Comparison of ENCODE assay signal across 26 cellular contexts in the genomic region with DNA sequence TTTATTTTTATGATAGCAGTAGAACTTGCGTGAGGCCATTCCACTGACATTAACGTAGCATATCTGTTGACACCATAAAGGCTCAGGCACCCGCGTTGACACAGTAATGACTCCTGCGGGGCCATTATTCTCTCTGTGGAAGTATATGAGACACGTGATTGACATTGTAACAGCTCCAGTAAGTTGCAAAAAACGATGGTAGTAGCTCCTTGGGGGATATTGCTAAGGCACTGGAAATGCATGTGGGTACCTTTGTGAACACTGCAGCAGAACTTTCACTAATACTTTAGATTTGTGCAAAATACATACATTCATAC.
DNase-seq lines count a peak whose midpoint lies in the region; ATAC-seq, FAIRE-seq and TF ChIP-seq lines count a peak whose summit lies in the region.
"Had no signal": no experiment of that assay in that cellular context is flagged by ENCODE, and none has a peak within 500 bp of the region (broad histone marks: within the 10 kb centered on the region; RNA-seq: fewer than 3 reads in every experiment).

No MANE protein-coding gene starts in this region.

- H3K4me3 ChIP-seq in GM23338 (no peak overlapping the region), HUES48 (ENCODE audit: low read depth, low read length) (no peak overlapping the region), H1 (ENCODE audit: extremely low read depth in 1 of 4, insufficient read depth in 2 of 4, low read depth in 3 of 4, low read length in 4 of 4) (no peak overlapping the region), neural cell (ENCODE audit: low read length) (peak overlapping the region; percentile 24), testis (no peak overlapping the region)
- H3K4me3 ChIP-seq: GM12878, MG63 had no signal

- peaks cover 36% of the 10 kb centered on the region for H3K4me1 Mint-ChIP-seq in GM23338
- H3K4me1 Mint-ChIP-seq: CD14-positive monocyte; CD8-positive, alpha-beta memory T cell had no signal

- no peak overlapping the region for H2AFZ ChIP-seq in GM23338
- no peak overlapping the region; the same call in 1 of the 2 replicates for H2AFZ ChIP-seq in H1 (ENCODE audit: low read length)
- no peak overlapping the region for H2AFZ ChIP-seq in neural cell (ENCODE audit: low read depth, low read length)

- H3K27ac ChIP-seq in GM23338 (ENCODE audit: low read depth) (no peak overlapping the region), HUES48 (ENCODE audit: low read depth, low read length) (peak overlapping the region; percentile 81), H1 (ENCODE audit: low read depth, low read length) (no peak overlapping the region), neural cell (ENCODE audit: low read length) (peak overlapping the region; percentile 52), testis (no peak overlapping the region)

- no peak for TF ChIP-seq CTCF in GM23338 (conservative IDR thresholded peaks at IDR 0.05; ENCODE audit: low read depth in 2 of 2)
- no peak for TF ChIP-seq CTCF in H1 (IDR thresholded peaks at IDR 0.05; ENCODE audit: control extremely low read depth in 1 of 3, insufficient read depth in 1 of 3, low read depth in 1 of 3, low read length in 3 of 3)
- TF ChIP-seq CTCF in neural cell (IDR thresholded peaks at IDR 0.05; ENCODE audit: poor library complexity, severe bottlenecking), result no peak
- TF ChIP-seq CTCF in testis (IDR thresholded peaks at IDR 0.05), result no peak

- H3K4me1 ChIP-seq in GM23338 (ENCODE audit: insufficient read depth) (peaks cover 42% of the 10 kb centered on the region), HUES48 (ENCODE audit: control insufficient read depth, insufficient read depth, low read length) (peaks cover 35% of the 10 kb centered on the region), H1 (replicated peaks in 1 of 4; ENCODE audit: control insufficient read depth in 3 of 4, insufficient read depth in 4 of 4, low read length in 3 of 4) (peaks cover 3 to 24% (median 12%) of the 10 kb centered on the region in 4 experiments; a peak in 6 of 7 replicates), testis (no peaks in the 10 kb centered on the region)

- 64% methylated on average over 7 of the region's 7 CpGs; no CpG with 5 or more reads in 1 of the 2 experiments for WGBS in H1 (ENCODE audit: extremely low coverage in 1 of 2, insufficient coverage in 1 of 2, insufficient read length in 1 of 2, insufficient replicate concordance in 2 of 2, low coverage in 1 of 2, low lambda C conversion rate in 2 of 2, missing lambda C conversion rate in 1 of 2), 2 experiments
- WGBS in testis, 2 donors, result 68 to 73% methylated on average over 7 of the region's 7 CpGs

- H3K27ac Mint-ChIP-seq in GM23338, result peak overlapping the region; percentile 46; the same call in 1 of the 2 replicates
- H3K27ac Mint-ChIP-seq: CD14-positive monocyte; CD8-positive, alpha-beta memory T cell had no signal

- H3K36me3 ChIP-seq in GM23338 (ENCODE audit: insufficient read depth) (no peaks in the 10 kb centered on the region), HUES48 (ENCODE audit: control insufficient read depth, insufficient read depth, low read length) (no peaks in the 10 kb centered on the region), H1 (ENCODE audit: control insufficient read depth in 2 of 4, insufficient read depth in 4 of 4, low read length in 3 of 4) (no peaks in the 10 kb centered on the region), neural cell (ENCODE audit: insufficient read depth, low read length) (no peaks in the 10 kb centered on the region), testis (ENCODE audit: low read depth, missing control alignments) (no peaks in the 10 kb centered on the region)
- H3K36me3 ChIP-seq: MG63 had no signal

- no peak for TF ChIP-seq RAD21 in H1 (IDR thresholded peaks at IDR 0.05 in 1 of 2, conservative IDR thresholded peaks at IDR 0.05 in 1 of 2; ENCODE audit: low read depth in 2 of 2, low read length in 2 of 2)
- TF ChIP-seq RAD21 in neural cell (conservative IDR thresholded peaks at IDR 0.05), result peak; percentile 22

- no peak for FAIRE-seq in H1 (lab: Jason Lieb, UNC)
- FAIRE-seq: GM12878, H54 had no signal

- H3F3A ChIP-seq in GM23338 (replicated peaks; ENCODE audit: low read depth) (no peaks in the 10 kb centered on the region), neural cell (ENCODE audit: insufficient read depth, low read length, poor library complexity, severe bottlenecking) (peaks cover 4% of the 10 kb centered on the region)

- no peak overlapping the region for H4K5ac ChIP-seq in H1 (ENCODE audit: insufficient read length, low read depth, low read length)

- no peak overlapping the region for H3K4me2 ChIP-seq in GM23338
- peak overlapping the region in 1 of 2 experiments; percentile 48; a peak in 2 of 4 replicates for H3K4me2 ChIP-seq in H1 (ENCODE audit: insufficient read depth in 1 of 2, low read depth in 2 of 2, low read length in 2 of 2)
- H3K4me2 ChIP-seq in neural cell (ENCODE audit: low read length), result no peak overlapping the region
- H3K4me2 ChIP-seq: SK-N-SH had no signal

- DNase-seq in GM23338 (ENCODE audit: low spot score) (no peak), H1 (ENCODE audit: low read depth in 1 of 2, low spot score in 2 of 2) (no peak), testis (no peak), NCI-H345 (lab: John Stamatoyannopoulos, UW) (no peak), NCI-H524 (lab: John Stamatoyannopoulos, UW) (no peak)
- DNase-seq: CD8-positive, alpha-beta memory T cell; DMS 273 treated with DMSO at 0.1 percent for 48 hours; DMS79; EL; GDM1; KBM-7; MG63; NCI-H1105 treated with DMSO at 0.1 percent for 48 hours; NCI-H1694; NCI-H2081 treated with DMSO at 0.1 percent for 48 hours; NCI-H774; NK-92 treated with Interleukin-12 subunit alpha and Interleukin-12 subunit beta, amount 100 ng/mL, for 24 hours; PC-3; SK-N-SH; SW 1271 had no signal

- no peak overlapping the region for H3K18ac ChIP-seq in H1 (ENCODE audit: extremely low read depth, low read length)

- H3K27me3 ChIP-seq in GM23338 (ENCODE audit: insufficient read depth) (no peaks in the 10 kb centered on the region), HUES48 (ENCODE audit: control insufficient read depth, insufficient read depth, low read length) (no peaks in the 10 kb centered on the region), H1 (replicated peaks in 1 of 4; ENCODE audit: control insufficient read depth in 3 of 4, extremely low read depth in 1 of 4, insufficient read depth in 3 of 4, low read length in 3 of 4) (no peaks in the 10 kb centered on the region), neural cell (ENCODE audit: insufficient read depth, low read depth, low read length) (no peaks in the 10 kb centered on the region), testis (no peaks in the 10 kb centered on the region)
- H3K27me3 ChIP-seq: MG63 had no signal

- peaks cover 2% of the 10 kb centered on the region; the same call in 2 of the 3 replicates for H3K9me3 Mint-ChIP-seq in GM23338

- no peak overlapping the region for H4K91ac ChIP-seq in H1 (replicated peaks; ENCODE audit: insufficient read length, low read length)

- no peaks in the 10 kb centered on the region for H3K9me3 ChIP-seq in HUES48 (ENCODE audit: control insufficient read depth, insufficient read depth, low read length)
- no peaks in the 10 kb centered on the region for H3K9me3 ChIP-seq in H1 (ENCODE audit: insufficient read depth in 2 of 2, low read depth in 1 of 2, low read length in 1 of 2)
- no peaks in the 10 kb centered on the region for H3K9me3 ChIP-seq in neural cell (ENCODE audit: low read length)
- H3K9me3 ChIP-seq in testis, result no peaks in the 10 kb centered on the region
- H3K9me3 ChIP-seq: MG63, SK-N-SH had no signal

- H4K20me1 ChIP-seq in GM23338 (replicated peaks; ENCODE audit: insufficient read depth), result no peaks in the 10 kb centered on the region
- H4K20me1 ChIP-seq in H1 (replicated peaks in 1 of 2; ENCODE audit: control insufficient read depth in 1 of 2, insufficient read depth in 2 of 2, low read length in 2 of 2), result no peaks in the 10 kb centered on the region
- no peaks in the 10 kb centered on the region for H4K20me1 ChIP-seq in neural cell (ENCODE audit: insufficient read depth)

- H3K79me2 ChIP-seq in GM23338 (replicated peaks; ENCODE audit: insufficient read depth), result no peaks in the 10 kb centered on the region
- H3K79me2 ChIP-seq in H1 (ENCODE audit: control insufficient read depth in 1 of 2, insufficient read depth in 2 of 2, low read length in 2 of 2), result no peaks in the 10 kb centered on the region
- H3K79me2 ChIP-seq in neural cell (replicated peaks; ENCODE audit: insufficient read depth, low read length), result no peaks in the 10 kb centered on the region

- H3K36me3 Mint-ChIP-seq in GM23338 (ENCODE audit: low read depth), result peaks cover 7% of the 10 kb centered on the region; the same call in 2 of the 3 replicates
- H3K36me3 Mint-ChIP-seq: CD14-positive monocyte; CD8-positive, alpha-beta memory T cell had no signal

- H2BK15ac ChIP-seq in H1 (ENCODE audit: low read length), result no peak overlapping the region

- no peak overlapping the region for H3K4me3 Mint-ChIP-seq in GM23338
- H3K4me3 Mint-ChIP-seq: CD14-positive monocyte; CD8-positive, alpha-beta memory T cell had no signal

- peaks cover 2% of the 10 kb centered on the region for H3K27me3 Mint-ChIP-seq in GM23338 (ENCODE audit: insufficient read depth, low read depth, poor library complexity)
- H3K27me3 Mint-ChIP-seq: CD8-positive, alpha-beta memory T cell had no signal

- H3K14ac ChIP-seq in H1 (ENCODE audit: insufficient read length), result no peak overlapping the region

- H3K23me2 ChIP-seq in H1 (ENCODE audit: low read depth, low read length), result no peaks in the 10 kb centered on the region

- ATAC-seq in GM23338, result peak; percentile 21; the same call in 1 of the 3 replicates
- ATAC-seq in HG02884 (IDR thresholded peaks at IDR 0.05; ENCODE audit: unreplicated experiment), result no peak
- ATAC-seq: GM12878, PC-3 had no signal

- no peaks in the 10 kb centered on the region for H3K79me1 ChIP-seq in H1 (ENCODE audit: low read depth, low read length)

- peak overlapping the region; percentile 55 for H2BK120ac ChIP-seq in H1 (replicated peaks; ENCODE audit: low read depth, low read length)

- H3K9ac ChIP-seq in HUES48 (ENCODE audit: low read depth, low read length) (no peak overlapping the region), H1 (replicated peaks in 1 of 4; ENCODE audit: extremely low read depth in 1 of 4, low read depth in 3 of 4, low read length in 3 of 4) (no peak overlapping the region), neural cell (ENCODE audit: low read length) (no peak overlapping the region)
- H3K9ac ChIP-seq: SK-N-SH had no signal

- intact Hi-C loops in testis (cut with DNase I; ENCODE audit: low total_unique reads), result no loop called here

- H3K23ac ChIP-seq in H1 (ENCODE audit: insufficient read length), result no peak overlapping the region

- H3K9me2 ChIP-seq in GM23338 (ENCODE audit: insufficient read depth), result no peaks in the 10 kb centered on the region
- H3K9me2 ChIP-seq in neural cell (ENCODE audit: insufficient read depth, low read length), result no peaks in the 10 kb centered on the region
- H3K9me2 ChIP-seq: SK-N-SH had no signal

- H3K4ac ChIP-seq in H1 (replicated peaks; ENCODE audit: insufficient read length, low read depth, low read length), result no peak overlapping the region

- H2BK12ac ChIP-seq in H1 (ENCODE audit: low read depth, low read length), result no peak overlapping the region

- TF ChIP-seq POLR2A in H1 (IDR thresholded peaks at IDR 0.05; ENCODE audit: control extremely low read depth in 1 of 2, low read depth in 2 of 2, low read length in 2 of 2) (no peak), testis (IDR thresholded peaks at IDR 0.05) (no peak)

- no peak overlapping the region for H3K56ac ChIP-seq in H1 (replicated peaks; ENCODE audit: insufficient read length, low read depth, low read length)

- TF ChIP-seq EP300 in H1 (IDR thresholded peaks at IDR 0.05; ENCODE audit: borderline replicate concordance in 1 of 2, low read depth in 2 of 2, low read length in 2 of 2), result no peak
- TF ChIP-seq EP300 in neural cell (conservative IDR thresholded peaks at IDR 0.05; ENCODE audit: poor library complexity, severe bottlenecking), result peak; percentile 100

- POLR2A ChIA-PET in H1 (lab: Charles Lee; ENCODE audit: partially characterized antibody), result interaction anchor here (0.7 kb wide), 1 partner anchor 9 kb away, joined by 3 read pairs; no protein-coding TSS in a partner anchor

- H2BK5ac ChIP-seq in H1 (ENCODE audit: low read depth, low read length), result no peak overlapping the region; the same call in 1 of the 2 replicates

- no peak overlapping the region for H2BK20ac ChIP-seq in H1 (ENCODE audit: low read length)

- no peak overlapping the region for H2AK5ac ChIP-seq in H1 (ENCODE audit: low read depth, low read length)

- CTCF ChIA-PET in H1 (lab: Charles Lee; ENCODE audit: partially characterized antibody), result no interaction called here

- H4K8ac ChIP-seq in H1 (ENCODE audit: extremely low read depth, insufficient read depth, low read length), result no peak overlapping the region

Comparison
In these comparisons a context has a peak if more than half of its experiments do, and no peak if none do; other contexts are left out.
1. H3K27ac ChIP-seq: peak in HUES48 (single experiment) and neural cell (single experiment); none in GM23338 (single experiment), H1 (single experiment) and testis (0 of 2).